ENCODE assay signal across 23 cellular contexts in genomic region chr20:47660602-47660905, GRCh38.
"Had no signal": no experiment of that assay in that cellular context is flagged by ENCODE, and none has a peak within 500 bp of the region (broad histone marks: within the 10 kb centered on the region; RNA-seq: fewer than 3 reads in every experiment).

No MANE protein-coding gene starts in this region.

- H3K4me3 ChIP-seq: dorsolateral prefrontal cortex, esophagus muscularis mucosa, hepatocyte, left lung, lung, ovary, prostate gland, thoracic aorta, upper lobe of left lung had no signal

- H3K27me3 ChIP-seq: dorsolateral prefrontal cortex, esophagus muscularis mucosa, hepatocyte, left lung, ovary, upper lobe of left lung had no signal

- H3K27me3 Mint-ChIP-seq: activated naive CD4-positive, alpha-beta T cell treated with anti-CD3 and anti-CD28 coated beads, Interleukin-2, amount 10 ng/mL, durations not matched to agents 7 days and 5 days; central memory CD8-positive, alpha-beta T cell; effector memory CD8-positive, alpha-beta T cell; naive thymus-derived CD8-positive, alpha-beta T cell had no signal

- H3K4me1 ChIP-seq: prostate gland had no signal

- H3K27ac Mint-ChIP-seq: activated T-helper 2 cell treated with anti-CD3 and anti-CD28 coated beads, Interferon-gamma antibody, Interleukin-2, Interleukin-4, amounts not matched to agents 10 μg/mL and 5 μg/mL and 100 μg/mL, durations not matched to agents 14 hours and 24 hours and 36 hours; mesothelial cell of epicardium; T-helper 2 cell treated with Interferon-gamma antibody and Interleukin-4, amounts not matched to agents 5 μg/mL and 100 μg/mL, for 36 hours had no signal

- H3K27ac ChIP-seq: dorsolateral prefrontal cortex, esophagus muscularis mucosa, hepatocyte, left lung, prostate gland, thoracic aorta, upper lobe of left lung, VCaP had no signal

- ATAC-seq: effector memory CD8-positive, alpha-beta T cell; left lung; naive thymus-derived CD8-positive, alpha-beta T cell had no signal

- H3K9me3 ChIP-seq: esophagus muscularis mucosa, left lung, ovary, prostate gland, SK-N-SH, thoracic aorta, upper lobe of left lung had no signal

- H3K9me3 Mint-ChIP-seq: activated naive CD4-positive, alpha-beta T cell treated with anti-CD3 and anti-CD28 coated beads, Interleukin-2, amount 10 ng/mL, durations not matched to agents 7 days and 5 days; activated T-helper 2 cell treated with anti-CD3 and anti-CD28 coated beads, Interferon-gamma antibody, Interleukin-2, Interleukin-4, amounts not matched to agents 10 μg/mL and 5 μg/mL and 100 μg/mL, durations not matched to agents 14 hours and 24 hours and 36 hours; central memory CD8-positive, alpha-beta T cell; effector memory CD8-positive, alpha-beta T cell; mesothelial cell of epicardium; naive thymus-derived CD8-positive, alpha-beta T cell; T-helper 2 cell treated with Interferon-gamma antibody and Interleukin-4, amounts not matched to agents 5 μg/mL and 100 μg/mL, for 36 hours had no signal

- H3K4me3 Mint-ChIP-seq: activated naive CD4-positive, alpha-beta T cell treated with anti-CD3 and anti-CD28 coated beads, Interleukin-2, amount 10 ng/mL, durations not matched to agents 7 days and 5 days; central memory CD8-positive, alpha-beta T cell; effector memory CD8-positive, alpha-beta T cell; immature natural killer cell; mesothelial cell of epicardium; T-helper 2 cell treated with Interferon-gamma antibody and Interleukin-4, amounts not matched to agents 5 μg/mL and 100 μg/mL, for 36 hours had no signal

- DNase-seq: activated CD4-positive, CD25-positive, alpha-beta regulatory T cell treated with anti-CD3 and anti-CD28 coated beads, Interleukin-2, amount 50 U/mL, for 72 hours; activated naive CD4-positive, alpha-beta T cell treated with anti-CD3 and anti-CD28 coated beads, Interleukin-2, amount 10 ng/mL, durations not matched to agents 7 days and 5 days; dorsolateral prefrontal cortex; effector memory CD8-positive, alpha-beta T cell; glutamatergic neuron; immature natural killer cell; left lung; naive thymus-derived CD8-positive, alpha-beta T cell; SIG-M5; SK-N-SH; stimulated activated CD4-positive, alpha-beta T cell treated with anti-CD3 and anti-CD28 coated beads, Interleukin-12 subunit alpha, Interleukin-12 subunit beta, amount 100 ng/mL, for 4 hours; upper lobe of left lung had no signal

- H3K36me3 ChIP-seq: ovary, prostate gland had no signal
